ENCODE assay signal across 8 cellular contexts in the genomic region with DNA sequence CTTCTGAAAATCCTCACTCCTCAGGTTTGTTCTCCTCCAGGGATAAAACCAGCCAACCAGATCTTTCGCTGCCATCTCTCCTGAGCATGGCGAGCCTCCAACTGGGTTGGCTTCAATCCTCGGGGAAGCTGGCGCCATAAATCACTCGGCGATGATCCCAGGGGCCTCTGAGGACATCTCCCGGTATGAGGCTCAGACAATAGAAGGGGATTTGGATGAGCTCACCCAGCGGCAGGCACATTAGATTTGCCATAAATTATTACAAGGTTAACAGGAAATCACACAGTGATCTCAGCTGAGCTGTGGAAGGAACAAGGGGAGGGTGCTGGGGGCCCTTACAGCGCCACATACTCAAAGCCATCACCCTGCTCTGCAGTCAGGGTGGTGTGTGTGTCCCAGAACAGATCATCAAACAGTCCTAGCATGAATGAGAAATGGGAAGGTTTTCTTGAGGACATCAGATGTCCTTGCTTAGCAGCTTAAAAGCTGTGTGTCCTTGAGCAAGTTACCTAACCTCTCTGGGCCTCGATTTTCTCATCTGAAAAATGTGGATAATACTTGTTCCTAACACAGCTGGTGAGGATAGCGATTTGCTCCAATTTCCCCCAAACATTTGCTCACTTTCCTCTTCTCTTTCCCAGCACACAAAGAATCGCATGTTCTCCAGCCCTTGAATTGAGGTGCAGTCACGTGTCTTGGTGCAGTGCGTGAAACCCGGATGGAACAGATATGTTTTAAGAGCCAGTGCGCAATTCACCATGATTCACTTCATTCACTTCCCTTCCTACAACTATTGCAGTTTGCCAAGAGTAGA.
A peak's percentile ranks its signal among the peaks of the same experiment; 100 is the strongest.
DNase-seq lines count a peak whose midpoint lies in the region; ATAC-seq and TF ChIP-seq lines count a peak whose summit lies in the region.

No MANE protein-coding gene starts in this region.

- intact Hi-C loops in HCT116 (cut with micrococcal nuclease), result no loop called here
- intact Hi-C loops in prostate gland (cut with DNase I), result loop anchor here (2.0 kb wide), 1 partner anchor 34 kb away; no protein-coding TSS in a partner anchor

- H3K4me1 ChIP-seq in HCT116 (ENCODE audit: control insufficient read depth in 1 of 2, insufficient read depth in 2 of 2, low read length in 2 of 2) (peaks cover 6 to 9% of the 10 kb centered on the region in 2 experiments; a peak in 3 of 4 replicates), prostate gland (replicated peaks) (peaks cover 12% of the 10 kb centered on the region)

- H3K79me2 ChIP-seq in HCT116 (ENCODE audit: insufficient read depth, low read length), result no peaks in the 10 kb centered on the region

- POLR2A ChIA-PET in HCT116 (lab: Charles Lee), result no interaction called here

- H3K9me3 ChIP-seq in HCT116 (ENCODE audit: control insufficient read depth in 1 of 2, insufficient read depth in 1 of 2, low read depth in 1 of 2, low read length in 2 of 2) (no peaks in the 10 kb centered on the region), prostate gland (no peaks in the 10 kb centered on the region)

- H3K27me3 ChIP-seq in HCT116 (ENCODE audit: insufficient read depth, low read length) (no peaks in the 10 kb centered on the region), prostate gland (replicated peaks; ENCODE audit: insufficient read depth) (no peaks in the 10 kb centered on the region)

- H3K27ac ChIP-seq in HCT116 (ENCODE audit: low read depth, low read length), result no peak overlapping the region
- H3K27ac ChIP-seq in prostate gland, result peak overlapping the region; percentile 80 to 82

- TF ChIP-seq POLR2A in HCT116 (IDR thresholded peaks at IDR 0.05; ENCODE audit: borderline replicate concordance, extremely low read depth, insufficient read depth, insufficient read length) (no peak), prostate gland (IDR thresholded peaks at IDR 0.05) (no peak)

- TF ChIP-seq RAD21 in HCT116 (IDR thresholded peaks at IDR 0.05; ENCODE audit: low read depth), result no peak

- H3K9me2 ChIP-seq in HCT116 (ENCODE audit: insufficient read depth), result no peaks in the 10 kb centered on the region

- H4K20me1 ChIP-seq in HCT116 (ENCODE audit: insufficient read depth), result no peaks in the 10 kb centered on the region

- CTCF ChIA-PET in HCT116 (lab: Charles Lee), result interaction anchor here (0.9 kb wide), 1 partner anchor 10 kb away, joined by 3 read pairs; no protein-coding TSS in a partner anchor

- 0 out of 2 replicates have a peak overlapping the region, but pooled peaks have one; percentile 17 for H3K4me2 ChIP-seq in HCT116 (ENCODE audit: low read length)

- RAD21 ChIA-PET in HCT116 (lab: Charles Lee; ENCODE audit: low non-redundant PET in 1 of 2, low total read pairs in 2 of 2, uncharacterized antibody in 2 of 2, unreplicated experiment in 2 of 2), result no interaction called here

- peak; percentile 6; the same call in 1 of the 2 replicates for ATAC-seq in HCT116
- no peak for ATAC-seq in HG03139 (IDR thresholded peaks at IDR 0.05; ENCODE audit: unreplicated experiment)

- H3K4me3 ChIP-seq in HCT116 (replicated peaks in 1 of 2; ENCODE audit: low read depth in 1 of 2, low read length in 2 of 2), result no peak overlapping the region
- no peak overlapping the region for H3K4me3 ChIP-seq in prostate gland

- H3K9ac ChIP-seq in HCT116 (ENCODE audit: low read length), result no peak overlapping the region

- H3K36me3 ChIP-seq in HCT116 (ENCODE audit: control insufficient read depth in 1 of 2, insufficient read depth in 2 of 2, low read length in 2 of 2), result no peaks in the 10 kb centered on the region
- H3K36me3 ChIP-seq in prostate gland, result no peaks in the 10 kb centered on the region

- no peak for TF ChIP-seq CTCF in HCT116 (IDR thresholded peaks at IDR 0.05 in 2 of 3, conservative IDR thresholded peaks at IDR 0.05 in 1 of 3; ENCODE audit: borderline replicate concordance in 1 of 3, insufficient read depth in 1 of 3, low read depth in 2 of 3, low read length in 2 of 3)
- peak in 1 of 4 experiments; percentile 13 for TF ChIP-seq CTCF in prostate gland (IDR thresholded peaks at IDR 0.05)

- no TSS peak for BruUV-seq in HCT116 (replicated peaks; lab: Mats Ljungman, UMichigan)

- DNase-seq in HCT116 (ENCODE audit: low read depth, low spot score) (no peak), NCI-H82 treated with DMSO at 0.1 percent for 48 hours (lab: John Stamatoyannopoulos, UW; ENCODE audit: unreplicated experiment) (peak; percentile 94), fibroblast of gingiva (ENCODE audit: low read depth) (peak; percentile 29), prostate gland (ENCODE audit: low spot score) (peak; percentile 93), SKM-1 (lab: John Stamatoyannopoulos, UW; ENCODE audit: unreplicated experiment) (no peak), SW480 (ENCODE audit: low spot score) (no peak)
- no peak for DNase-seq in effector CD4-positive, alpha-beta T cell

- no peak overlapping the region for H2AFZ ChIP-seq in HCT116 (ENCODE audit: low read depth, low read length, poor library complexity, severe bottlenecking)

- WGBS in prostate gland, result 43% methylated on average over 16 of the region's 16 CpGs

TF ChIP-seq in HCT116, 20 proteins besides CTCF, POLR2A, EP300 and RAD21:
- TF ChIP-seq CBX3 (IDR thresholded peaks at IDR 0.05; ENCODE audit: low read depth) (peak; percentile 38; the same call in 1 of the 2 replicates), FOSL1 (IDR thresholded peaks at IDR 0.05; ENCODE audit: low read depth) (no peak)

Comparison
In these comparisons a context has a peak if more than half of its experiments do, and no peak if none do; other contexts are left out.
1. DNase-seq: peak in NCI-H82 treated with DMSO at 0.1 percent for 48 hours (single experiment), fibroblast of gingiva (single experiment) and prostate gland (single experiment); none in HCT116 (single experiment), effector CD4-positive, alpha-beta T cell (single experiment), SKM-1 (single experiment) and SW480 (single experiment).